Comparison of ENCODE assay signal across 32 cellular contexts in the genomic region with DNA sequence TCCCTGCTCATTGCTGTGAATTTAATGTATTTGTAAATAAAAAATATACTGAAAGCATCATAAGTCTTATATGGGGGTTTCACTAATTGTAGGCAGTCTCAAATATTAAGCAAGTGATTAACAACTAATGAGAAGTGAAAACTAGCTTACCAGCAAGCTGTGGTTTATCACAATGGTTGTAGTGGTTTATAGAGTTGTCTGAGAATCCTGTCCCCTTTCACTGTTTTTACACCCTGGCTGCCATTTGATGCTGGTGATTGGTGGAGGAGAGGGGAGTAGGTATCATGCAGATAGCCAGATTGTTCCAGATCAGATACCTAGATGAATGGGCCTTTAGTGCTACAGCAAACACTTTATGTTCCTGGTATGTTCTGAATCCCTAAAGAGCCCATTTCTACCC. TPM values are rescaled to one million over a fixed set of nuclear protein-coding genes. Genes with fewer than 3 reads are reported as not detected.
DNase-seq lines count a peak whose midpoint lies in the region; ATAC-seq and TF ChIP-seq lines count a peak whose summit lies in the region.
"Had no signal": no experiment of that assay in that cellular context is flagged by ENCODE, and none has a peak within 500 bp of the region (broad histone marks: within the 10 kb centered on the region; RNA-seq: fewer than 3 reads in every experiment).

No MANE protein-coding gene starts in this region.

- H3K4me3 ChIP-seq in SK-N-MC: no peak overlapping the region
- no peak overlapping the region for H3K4me3 ChIP-seq in spleen
- H3K4me3 ChIP-seq: adrenal gland, dorsolateral prefrontal cortex, GM23338, heart left ventricle, neural progenitor cell, PC-9, thoracic aorta had no signal

- TF ChIP-seq POLR2A in spleen (IDR thresholded peaks at IDR 0.05): no peak

- H3K9me3 ChIP-seq in SK-N-MC (ENCODE audit: low read depth, low read length): no peaks in the 10 kb centered on the region
- no peaks in the 10 kb centered on the region for H3K9me3 ChIP-seq in spleen
- H3K9me3 ChIP-seq: adrenal gland, heart left ventricle, thoracic aorta had no signal

- ATAC-seq in stimulated activated naive CD8-positive, alpha-beta T cell treated with anti-CD3 and anti-CD28 coated beads, Interleukin-15, amount 100 ng/mL, for 72 hours: peak; percentile 55
- ATAC-seq in stimulated activated naive CD8-positive, alpha-beta T cell treated with anti-CD3 and anti-CD28 coated beads, Interleukin-15, Interleukin-2, amounts not matched to agents 100 U/mL and 50 U/mL, for 24 hours: no peak
- ATAC-seq in GM21423 (IDR thresholded peaks at IDR 0.05; ENCODE audit: unreplicated experiment): peak; percentile 42
- ATAC-seq: activated CD4-positive, CD25-positive, alpha-beta regulatory T cell treated with anti-CD3 and anti-CD28 coated beads, Interleukin-2, amount 50 U/mL, for 24 hours; GM23338; heart left ventricle had no signal

- no peak overlapping the region for H3K9ac ChIP-seq in SK-N-MC (ENCODE audit: insufficient read length)
- H3K9ac ChIP-seq: neural progenitor cell had no signal

- H3K27ac Mint-ChIP-seq in stimulated activated naive CD8-positive, alpha-beta T cell treated with anti-CD3 and anti-CD28 coated beads, Interleukin-15, amount 100 ng/mL, for 72 hours: peak overlapping the region in 1 of 2 donors; percentile 13
- H3K27ac Mint-ChIP-seq: B cell; neural progenitor cell; stimulated activated naive CD8-positive, alpha-beta T cell treated with anti-CD3 and anti-CD28 coated beads, Interleukin-15, Interleukin-2, amounts not matched to agents 100 ng/mL and 50 ng/mL, for 24 hours had no signal

- H3K27me3 Mint-ChIP-seq in stimulated activated naive CD8-positive, alpha-beta T cell treated with anti-CD3 and anti-CD28 coated beads, Interleukin-15, amount 100 ng/mL, for 72 hours: no peaks in the 10 kb centered on the region
- H3K27me3 Mint-ChIP-seq: B cell; brain; stimulated activated naive CD8-positive, alpha-beta T cell treated with anti-CD3 and anti-CD28 coated beads, Interleukin-15, Interleukin-2, amounts not matched to agents 100 ng/mL and 50 ng/mL, for 24 hours had no signal

- no peaks in the 10 kb centered on the region for H3K27me3 ChIP-seq in spleen (replicated peaks in 1 of 7)
- H3K27me3 ChIP-seq: adrenal gland, dorsolateral prefrontal cortex, heart left ventricle, neural progenitor cell had no signal

- no peak for DNase-seq in stimulated activated naive CD8-positive, alpha-beta T cell treated with anti-CD3 and anti-CD28 coated beads, Interleukin-15, amount 100 ng/mL, for 72 hours
- no peak for DNase-seq in stimulated activated naive CD8-positive, alpha-beta T cell treated with anti-CD3 and anti-CD28 coated beads, Interleukin-15, Interleukin-2, amounts not matched to agents 100 U/mL and 50 U/mL, for 24 hours
- DNase-seq in SK-N-MC (ENCODE audit: low read depth, low spot score): no peak
- no peak for DNase-seq in spleen
- DNase-seq in GOT3 (lab: John Stamatoyannopoulos, UW): no peak
- DNase-seq in DMS153 (lab: John Stamatoyannopoulos, UW): no peak
- DNase-seq: activated CD4-positive, alpha-beta T cell treated with anti-CD3 and anti-CD28 coated beads, Interleukin-2, amount 50 U/mL, for 4 hours; activated naive CD4-positive, alpha-beta T cell; adrenal gland; CD8-positive, alpha-beta memory T cell; DMS 273 treated with DMSO at 0.1 percent for 48 hours; dorsolateral prefrontal cortex; foreskin melanocyte; heart left ventricle; Karpas-422; kidney; left ventricle myocardium superior; NCI-H1417; NCI-H2029 treated with DMSO at 0.1 percent for 48 hours; NCI-H226; NCI-H526 treated with DMSO at 0.1 percent for 48 hours; PC-9; small intestine; stimulated activated CD4-positive, alpha-beta T cell treated with anti-CD3 and anti-CD28 coated beads, Interleukin-1b, Interleukin-23, amount 100 ng/mL, for 48 hours had no signal

- H3K36me3 ChIP-seq in SK-N-MC (ENCODE audit: insufficient read depth, low read length) (peaks cover 15% of the 10 kb centered on the region), spleen (peaks cover 0 to 17% (median 0%) of the 10 kb centered on the region in 6 donors)
- H3K36me3 ChIP-seq: neural progenitor cell, thoracic aorta had no signal

- peaks cover 3 to 77% (median 30%) of the 10 kb centered on the region in 6 donors for H3K4me1 ChIP-seq in spleen

- no peak for TF ChIP-seq CTCF in spleen (IDR thresholded peaks at IDR 0.05 in 8 of 11, conservative IDR thresholded peaks at IDR 0.05 in 3 of 11)

- peak overlapping the region in 1 of 2 donors; percentile 37 for H3K4me3 Mint-ChIP-seq in stimulated activated naive CD8-positive, alpha-beta T cell treated with anti-CD3 and anti-CD28 coated beads, Interleukin-15, amount 100 ng/mL, for 72 hours
- H3K4me3 Mint-ChIP-seq: B cell; brain; GM23338; neural progenitor cell; stimulated activated naive CD8-positive, alpha-beta T cell treated with anti-CD3 and anti-CD28 coated beads, Interleukin-15, Interleukin-2, amounts not matched to agents 100 ng/mL and 50 ng/mL, for 24 hours had no signal

- intact Hi-C loops in spleen (cut with DNase I; ENCODE audit: low total_unique reads): loop anchor here (5.0 kb wide), 1 partner anchor 451 kb away; no protein-coding TSS in a partner anchor

- H3K4me1 Mint-ChIP-seq in stimulated activated naive CD8-positive, alpha-beta T cell treated with anti-CD3 and anti-CD28 coated beads, Interleukin-15, amount 100 ng/mL, for 72 hours: peaks cover 50% of the 10 kb centered on the region

- H3K9me3 Mint-ChIP-seq in stimulated activated naive CD8-positive, alpha-beta T cell treated with anti-CD3 and anti-CD28 coated beads, Interleukin-15, amount 100 ng/mL, for 72 hours: no peaks in the 10 kb centered on the region
- H3K9me3 Mint-ChIP-seq: CD8-positive, alpha-beta memory T cell; GM23338; stimulated activated naive CD8-positive, alpha-beta T cell treated with anti-CD3 and anti-CD28 coated beads, Interleukin-15, Interleukin-2, amounts not matched to agents 100 ng/mL and 50 ng/mL, for 24 hours had no signal

- H3K27ac ChIP-seq in SK-N-MC (peak overlapping the region; percentile 66), spleen (no peak overlapping the region)
- H3K27ac ChIP-seq: adrenal gland, heart left ventricle, neural progenitor cell, PC-9, thoracic aorta had no signal

RNA-seq across cellular contexts. Expression of a gene that starts 6.0 kb away (rescaled TPM):
- total RNA-seq in spleen: 10 to 100 TPM; 10.4 to 18.8 (median 13.6) TPM
- 10 to 100 TPM; 11.7 to 16.3 (median 14.3) TPM for polyA plus RNA-seq in spleen

RNA-seq across cellular contexts. Expression of a gene that starts 7.1 kb away (rescaled TPM):
- 1 to 10 TPM; 4.1 to 9.0 (median 6.2) TPM for total RNA-seq in spleen
- 1 to 10 TPM; 2.8 to 2.9 (median 2.8) TPM for polyA plus RNA-seq in spleen
